Comparison of ENCODE assay signal across 1 cellular context in genomic region chr6:74287932-74288331, GRCh38.
TF ChIP-seq lines count a peak whose summit lies in the region.

No MANE protein-coding gene starts in this region.

TF ChIP-seq in IMR-90, 13 proteins besides CTCF, POLR2A, EP300 and RAD21 (continued from another document):
- TF ChIP-seq ELK1 (IDR thresholded peaks at IDR 0.05; ENCODE audit: borderline replicate concordance, low read depth, low read length) = no peak
